Comparison of ENCODE assay signal across 8 cellular contexts in genomic region chr14:44803239-44803905, GRCh38.
DNase-seq lines count a peak whose midpoint lies in the region; ATAC-seq, FAIRE-seq and TF ChIP-seq lines count a peak whose summit lies in the region.

No MANE protein-coding gene starts in this region.

- intact Hi-C loops in esophagus muscularis mucosa (cut with DNase I), result no loop called here

- no peak overlapping the region for H3K27ac ChIP-seq in RWPE2 (ENCODE audit: poor library complexity, severe bottlenecking)
- no peak overlapping the region for H3K27ac ChIP-seq in esophagus muscularis mucosa (replicated peaks in 1 of 4)

- peak; percentile 52 to 53 for ATAC-seq in activated T-cell treated with anti-CD3 and anti-CD28 coated beads, Interleukin-2, amount 50 U/mL, for 72 hours (replicated peaks in 1 of 2)
- ATAC-seq in RWPE2 (ENCODE audit: low read depth) (peak; percentile 96), GM18498 (IDR thresholded peaks at IDR 0.05; ENCODE audit: unreplicated experiment) (no peak)

- H3K27ac Mint-ChIP-seq in activated T-cell treated with anti-CD3 and anti-CD28 coated beads, Interleukin-2, amount 50 U/mL, for 72 hours, result no peak overlapping the region
- H3K27ac Mint-ChIP-seq in neural crest cell (ENCODE audit: unreplicated experiment), result no peak overlapping the region

- H3K4me3 ChIP-seq in LNCaP clone FGC (ENCODE audit: low read depth, low read length), result no peak overlapping the region
- H3K4me3 ChIP-seq in RWPE2 (ENCODE audit: severe bottlenecking), result no peak overlapping the region
- H3K4me3 ChIP-seq in esophagus muscularis mucosa, result no peak overlapping the region

- H3K4me1 Mint-ChIP-seq in activated T-cell treated with anti-CD3 and anti-CD28 coated beads, Interleukin-2, amount 50 U/mL, for 72 hours (ENCODE audit: low read depth), result no peaks in the 10 kb centered on the region
- H3K4me1 Mint-ChIP-seq in neural crest cell, result peaks cover 4% of the 10 kb centered on the region

- H3K9me3 Mint-ChIP-seq in activated T-cell treated with anti-CD3 and anti-CD28 coated beads, Interleukin-2, amount 50 U/mL, for 72 hours, result peaks cover 0 to 3% of the 10 kb centered on the region in 2 donors
- H3K9me3 Mint-ChIP-seq in neural crest cell, result peaks cover 2% of the 10 kb centered on the region

- no peak for TF ChIP-seq EP300 in esophagus muscularis mucosa (IDR thresholded peaks at IDR 0.05)

- H3K4me1 ChIP-seq in RWPE2 (ENCODE audit: insufficient read depth, poor library complexity, severe bottlenecking) (no peaks in the 10 kb centered on the region), esophagus muscularis mucosa (no peaks in the 10 kb centered on the region)

- H3K36me3 ChIP-seq in RWPE2 (ENCODE audit: low read depth) (no peaks in the 10 kb centered on the region), esophagus muscularis mucosa (no peaks in the 10 kb centered on the region)

- DNase-seq in activated T-cell treated with anti-CD3 and anti-CD28 coated beads, Interleukin-2, amount 50 U/mL, for 72 hours, result no peak
- DNase-seq in activated T-cell treated with anti-CD3 and anti-CD28 coated beads, Interleukin-2, amount 50 U/mL, for 1 hour, result no peak
- peak; percentile 10 for DNase-seq in H54 (ENCODE audit: insufficient read length, low spot score)
- DNase-seq in LNCaP clone FGC (ENCODE audit: low read depth), result peak; percentile 39
- no peak for DNase-seq in RWPE2 (ENCODE audit: low spot score)
- DNase-seq in esophagus muscularis mucosa (ENCODE audit: extremely low spot score), result no peak
- no peak for DNase-seq in neural crest cell (ENCODE audit: low read depth, low spot score)

- no peaks in the 10 kb centered on the region for H3K9me3 ChIP-seq in RWPE2 (ENCODE audit: severe bottlenecking)
- H3K9me3 ChIP-seq in esophagus muscularis mucosa, result no peaks in the 10 kb centered on the region

- H3K27me3 ChIP-seq in RWPE2 (ENCODE audit: insufficient read depth, poor library complexity, severe bottlenecking) (peaks cover 7% of the 10 kb centered on the region), esophagus muscularis mucosa (no peaks in the 10 kb centered on the region)

- no peaks in the 10 kb centered on the region for H3K36me3 Mint-ChIP-seq in activated T-cell treated with anti-CD3 and anti-CD28 coated beads, Interleukin-2, amount 50 U/mL, for 72 hours (ENCODE audit: insufficient read depth in 2 of 2)
- H3K36me3 Mint-ChIP-seq in neural crest cell (ENCODE audit: low read depth), result no peaks in the 10 kb centered on the region

- no peaks in the 10 kb centered on the region for H3K27me3 Mint-ChIP-seq in activated T-cell treated with anti-CD3 and anti-CD28 coated beads, Interleukin-2, amount 50 U/mL, for 72 hours (ENCODE audit: low read depth)
- no peaks in the 10 kb centered on the region for H3K27me3 Mint-ChIP-seq in neural crest cell (ENCODE audit: low read depth)

- FAIRE-seq in H54 (lab: Jason Lieb, UNC), result peak; percentile 36

- no peak overlapping the region for H3K4me3 Mint-ChIP-seq in activated T-cell treated with anti-CD3 and anti-CD28 coated beads, Interleukin-2, amount 50 U/mL, for 72 hours
- no peak overlapping the region for H3K4me3 Mint-ChIP-seq in neural crest cell

- 64% methylated on average over 1 of the region's 1 CpG for WGBS in esophagus muscularis mucosa

- TF ChIP-seq CTCF in LNCaP clone FGC (IDR thresholded peaks at IDR 0.05; ENCODE audit: control insufficient read depth, extremely low read depth, insufficient read depth) (peak; percentile 81), RWPE2 (IDR thresholded peaks at IDR 0.05; ENCODE audit: poor library complexity, severe bottlenecking) (peak; percentile 96), esophagus muscularis mucosa (IDR thresholded peaks at IDR 0.05) (peak; percentile 46 to 72 (median 65)), neural crest cell (conservative IDR thresholded peaks at IDR 0.05) (peak; percentile 88)

- TF ChIP-seq POLR2A in H54 (IDR thresholded peaks at IDR 0.05; ENCODE audit: low read depth, low read length) (no peak), esophagus muscularis mucosa (IDR thresholded peaks at IDR 0.05; ENCODE audit: low read depth) (no peak)

Comparison
In these comparisons a context has a peak if more than half of its experiments do, and no peak if none do; other contexts are left out.
1. DNase-seq: peak in H54 (single experiment) and LNCaP clone FGC (single experiment); none in activated T-cell treated with anti-CD3 and anti-CD28 coated beads, Interleukin-2, amount 50 U/mL, for 72 hours (0 of 2), activated T-cell treated with anti-CD3 and anti-CD28 coated beads, Interleukin-2, amount 50 U/mL, for 1 hour (single experiment), RWPE2 (single experiment), esophagus muscularis mucosa (single experiment) and neural crest cell (single experiment).
2. Peak in every context shown above with its lines, with median percentiles within 50 percentile points of each other: CTCF ChIP-seq.